ENCODE assay signal across 8 cellular contexts in genomic region chr4:55947254-55947882, GRCh38. TPM values are rescaled to one million over a fixed set of nuclear protein-coding genes. Genes with fewer than 3 reads are reported as not detected.
A peak's percentile ranks its signal among the peaks of the same experiment; 100 is the strongest.
DNase-seq lines count a peak whose midpoint lies in the region; ATAC-seq and TF ChIP-seq lines count a peak whose summit lies in the region.

No MANE protein-coding gene starts in this region.

- DNase-seq in Daoy (ENCODE audit: low read depth) (peak; percentile 9), iris pigment epithelial cell (ENCODE audit: low read depth) (peak; percentile 8), NCI-H446 (lab: John Stamatoyannopoulos, UW) (no peak), activated gamma-delta T cell treated with Interleukin-2 at 50 U/mL for 16 hours (no peak)

- peak overlapping the region; percentile 17 for H3K27ac ChIP-seq in temporal lobe (ENCODE audit: low read depth, low read length)

- H3K4me3 ChIP-seq in WI38 (ENCODE audit: low read depth, low read length): peak overlapping the region; percentile 61

- ATAC-seq in GM19467 (IDR thresholded peaks at IDR 0.05; ENCODE audit: unreplicated experiment) (peak; percentile 32), HG03520 (IDR thresholded peaks at IDR 0.05; ENCODE audit: unreplicated experiment) (peak; percentile 24)

- TF ChIP-seq CTCF in WI38 (IDR thresholded peaks at IDR 0.05; ENCODE audit: low read depth, low read length): no peak

RNA-seq across cellular contexts. Expression of gene CEP135, which starts 1.4 kb away (rescaled TPM):
- 5.4 and 5.5 TPM in 2 replicates for total RNA-seq in Daoy (2014; rRNA removed; shearing (Covaris generic))
- total RNA-seq in temporal lobe: 12.8 TPM

Comparison
In these comparisons a context has a peak if more than half of its experiments do, and no peak if none do; other contexts are left out.
1. DNase-seq: peak in Daoy (single experiment) and iris pigment epithelial cell (single experiment); none in NCI-H446 (0 of 2) and activated gamma-delta T cell treated with Interleukin-2 at 50 U/mL for 16 hours (single experiment).